ENCODE assay signal across 28 cellular contexts in genomic region chr3:107062310-107062709, GRCh38.
"Had no signal": no experiment of that assay in that cellular context is flagged by ENCODE, and none has a peak within 500 bp of the region (broad histone marks: within the 10 kb centered on the region; RNA-seq: fewer than 3 reads in every experiment).

No MANE protein-coding gene starts in this region.

- H3K4me3 Mint-ChIP-seq: activated CD4-positive, alpha-beta memory T cell treated with anti-CD3 and anti-CD28 coated beads for 36 hours; activated CD4-positive, alpha-beta T cell treated with anti-CD3 and anti-CD28 coated beads, Interleukin-2, amount 10 ng/mL, durations not matched to agents 7 days and 5 days; activated naive CD4-positive, alpha-beta T cell treated with anti-CD3 and anti-CD28 coated beads for 36 hours; activated naive CD8-positive, alpha-beta T cell; activated T-cell treated with anti-CD3 and anti-CD28 coated beads, Interleukin-2, amount 50 U/mL, for 4 hours; activated T-helper 17 cell treated with anti-CD3 and anti-CD28 coated beads, Interleukin-2, amount 50 U/mL, for 72 hours; T-cell had no signal

- FAIRE-seq: TTC549 had no signal

- H3K27ac ChIP-seq: brain microvascular endothelial cell, cardiac muscle cell, Peyer's patch, RWPE1, VCaP had no signal

- H3K27ac Mint-ChIP-seq: activated CD4-positive, alpha-beta memory T cell treated with anti-CD3 and anti-CD28 coated beads for 36 hours; activated CD4-positive, alpha-beta T cell treated with anti-CD3 and anti-CD28 coated beads, Interleukin-2, amount 10 ng/mL, durations not matched to agents 7 days and 5 days; activated naive CD4-positive, alpha-beta T cell treated with anti-CD3 and anti-CD28 coated beads for 36 hours; activated naive CD8-positive, alpha-beta T cell; activated T-helper 17 cell treated with anti-CD3 and anti-CD28 coated beads, Interleukin-2, amount 50 U/mL, for 72 hours; T-cell had no signal

- H3K9me3 Mint-ChIP-seq: activated CD4-positive, alpha-beta memory T cell treated with anti-CD3 and anti-CD28 coated beads for 36 hours; activated CD4-positive, alpha-beta T cell treated with anti-CD3 and anti-CD28 coated beads, Interleukin-2, amount 10 ng/mL, durations not matched to agents 7 days and 5 days; activated naive CD4-positive, alpha-beta T cell treated with anti-CD3 and anti-CD28 coated beads for 36 hours; activated T-cell treated with anti-CD3 and anti-CD28 coated beads, Interleukin-2, amount 50 U/mL, for 4 hours; activated T-helper 17 cell treated with anti-CD3 and anti-CD28 coated beads, Interleukin-2, amount 50 U/mL, for 72 hours; T-cell had no signal

- H3K36me3 Mint-ChIP-seq: activated CD4-positive, alpha-beta memory T cell treated with anti-CD3 and anti-CD28 coated beads for 36 hours; activated naive CD8-positive, alpha-beta T cell; T-cell had no signal

- DNase-seq: activated CD4-positive, alpha-beta memory T cell treated with anti-CD3 and anti-CD28 coated beads for 36 hours; activated CD4-positive, alpha-beta T cell treated with anti-CD3 and anti-CD28 coated beads, Interleukin-2, amount 10 ng/mL, durations not matched to agents 7 days and 5 days; activated CD4-positive, CD25-positive, alpha-beta regulatory T cell; activated CD8-positive, alpha-beta memory T cell treated with anti-CD3 and anti-CD28 coated beads for 24 hours; activated gamma-delta T cell; activated naive CD4-positive, alpha-beta T cell treated with anti-CD3 and anti-CD28 coated beads for 36 hours; activated T-cell treated with anti-CD3 and anti-CD28 coated beads, Interleukin-2, amount 50 U/mL, for 4 hours; amygdala; brain microvascular endothelial cell; cerebellar nuclear complex; Karpas-422; NCI-H1048; NCI-H146; NCI-H187 treated with DMSO at 0.1 percent for 48 hours; NCI-H2081 treated with DMSO at 0.1 percent for 48 hours; NCI-H446; NCI-H524; Peyer's patch; SHP77; T-cell; T-helper 2 cell; T1000 had no signal

- H3K9me3 ChIP-seq: Peyer's patch had no signal

- ATAC-seq: activated T-cell treated with anti-CD3 and anti-CD28 coated beads, Interleukin-2, amount 50 U/mL, for 4 hours; activated T-helper 17 cell treated with anti-CD3 and anti-CD28 coated beads, Interleukin-2, amount 50 U/mL, for 72 hours; T-cell had no signal

- H3K36me3 ChIP-seq: brain microvascular endothelial cell, cardiac muscle cell, Peyer's patch had no signal

- H3K27me3 ChIP-seq: brain microvascular endothelial cell, cardiac muscle cell, Peyer's patch had no signal

- H3K4me3 ChIP-seq: cardiac muscle cell, Peyer's patch had no signal

- H3K4me1 ChIP-seq: Peyer's patch had no signal
